ENCODE assay signal across 23 cellular contexts in genomic region chr1:189970331-189971230, GRCh38.
DNase-seq lines count a peak whose midpoint lies in the region; ATAC-seq and TF ChIP-seq lines count a peak whose summit lies in the region.
"Had no signal": no experiment of that assay in that cellular context is flagged by ENCODE, and none has a peak within 500 bp of the region (broad histone marks: within the 10 kb centered on the region; RNA-seq: fewer than 3 reads in every experiment).

No MANE protein-coding gene starts in this region.

- H3K27ac ChIP-seq in SK-N-SH (ENCODE audit: low read depth in 2 of 2, low read length in 1 of 2) (no peak overlapping the region), hepatocyte (peak overlapping the region; percentile 74), PC-3 (ENCODE audit: low read length) (no peak overlapping the region)
- H3K27ac ChIP-seq: right atrium auricular region, SJCRH30, tibial artery had no signal

- H3K79me2 ChIP-seq in SK-N-SH (ENCODE audit: insufficient read depth) (no peaks in the 10 kb centered on the region), hepatocyte (no peaks in the 10 kb centered on the region), PC-3 (ENCODE audit: low read length) (no peaks in the 10 kb centered on the region)

- no peak overlapping the region for H2AFZ ChIP-seq in SK-N-SH (ENCODE audit: low read depth)
- no peak overlapping the region for H2AFZ ChIP-seq in hepatocyte
- no peak overlapping the region for H2AFZ ChIP-seq in PC-3 (ENCODE audit: low read length)

- 69% methylated on average over 2 of the region's 2 CpGs for WGBS in SK-N-SH (ENCODE audit: low lambda C conversion rate)
- WGBS in hepatocyte (ENCODE audit: low lambda C conversion rate, missing lambda C conversion rate) = 14% methylated on average over 2 of the region's 2 CpGs

- no TSS peak for BruUV-seq in PC-3 (replicated peaks; lab: Mats Ljungman, UMichigan)

- intact Hi-C loops in PC-3 (cut with micrococcal nuclease) = no loop called here

- H3K4me3 ChIP-seq in SK-N-SH (ENCODE audit: low read depth in 2 of 2, low read length in 1 of 2) (no peak overlapping the region), hepatocyte (no peak overlapping the region), PC-3 (ENCODE audit: low read length) (no peak overlapping the region)
- H3K4me3 ChIP-seq: right atrium auricular region, SJCRH30, tibial artery had no signal

- ATAC-seq in SK-N-SH treated with all-trans-retinoic acid at 6 μM for 48 hours = no peak; the same call in 2 of the 3 replicates
- ATAC-seq in GM21619 (IDR thresholded peaks at IDR 0.05; ENCODE audit: unreplicated experiment) = no peak
- no peak; the same call in 1 of the 2 replicates for ATAC-seq in PC-3
- ATAC-seq: activated T-cell treated with anti-CD3 and anti-CD28 coated beads, Interleukin-2, amount 50 U/mL, for 72 hours; HepG2; Panc1 had no signal

- H3K4me2 ChIP-seq in SK-N-SH (no peak overlapping the region), hepatocyte (no peak overlapping the region), PC-3 (ENCODE audit: low read length) (no peak overlapping the region)

- H3K4me1 ChIP-seq in SK-N-SH (ENCODE audit: control insufficient read depth in 1 of 2, insufficient read depth in 2 of 2, low read depth in 1 of 2, low read length in 1 of 2) = no peaks in the 10 kb centered on the region
- peaks cover 7% of the 10 kb centered on the region for H3K4me1 ChIP-seq in hepatocyte (ENCODE audit: insufficient read depth)
- H3K4me1 ChIP-seq in PC-3 (ENCODE audit: insufficient read depth, low read length) = no peaks in the 10 kb centered on the region
- H3K4me1 ChIP-seq: right atrium auricular region, SJCRH30, tibial artery had no signal

- H3K9me3 ChIP-seq in SK-N-SH (no peaks in the 10 kb centered on the region; the same call in 1 of the 2 replicates), hepatocyte (ENCODE audit: low read depth) (no peaks in the 10 kb centered on the region), PC-3 (ENCODE audit: low read length) (no peaks in the 10 kb centered on the region)
- H3K9me3 ChIP-seq: SJCRH30, tibial artery had no signal

- no peak for DNase-seq in SK-N-SH
- DNase-seq in NCI-H2227 treated with DMSO at 0.1 percent for 48 hours (lab: John Stamatoyannopoulos, UW) = peak; percentile 64
- no peak for DNase-seq in hepatocyte (ENCODE audit: low spot score)
- DNase-seq in NAMALWA (ENCODE audit: low spot score) = no peak
- DNase-seq in stimulated activated CD4-positive, alpha-beta T cell treated with anti-CD3 and anti-CD28 coated beads, Interleukin-2, amount 100 ng/mL, for 48 hours = no peak
- no peak for DNase-seq in PC-3
- DNase-seq: activated CD4-positive, alpha-beta T cell treated with anti-CD3 and anti-CD28 coated beads, Interleukin-2, amount 10 ng/mL, durations not matched to agents 24 days and 14 days; activated naive CD4-positive, alpha-beta T cell treated with anti-CD3 and anti-CD28 coated beads, Interleukin-2, amount 10 ng/mL, durations not matched to agents 7 days and 5 days; activated T-cell treated with anti-CD3 and anti-CD28 coated beads, Interleukin-2, amount 50 U/mL, for 72 hours; aorta; central memory CD4-positive, alpha-beta T cell; dermis blood vessel endothelial cell; foreskin fibroblast; NCI-H1105; NCI-H2171 treated with DMSO at 0.1 percent for 48 hours; SJCRH30; stimulated activated CD4-positive, alpha-beta T cell treated with anti-CD3 and anti-CD28 coated beads, Interleukin-4, amount 100 ng/mL, for 4 hours; tibial artery had no signal

- no peak for TF ChIP-seq EP300 in SK-N-SH (IDR thresholded peaks at IDR 0.05; ENCODE audit: borderline replicate concordance in 1 of 2, low read depth in 1 of 2, low read length in 1 of 2)

- H3K27me3 ChIP-seq in SK-N-SH (ENCODE audit: insufficient read depth) (no peaks in the 10 kb centered on the region), hepatocyte (no peaks in the 10 kb centered on the region), PC-3 (ENCODE audit: low read length) (no peaks in the 10 kb centered on the region)
- H3K27me3 ChIP-seq: right atrium auricular region, SJCRH30, tibial artery had no signal

- TF ChIP-seq RAD21 in SK-N-SH (IDR thresholded peaks at IDR 0.05; ENCODE audit: low read length) = no peak

- H4K20me1 ChIP-seq in SK-N-SH (ENCODE audit: insufficient read depth) (no peaks in the 10 kb centered on the region), hepatocyte (ENCODE audit: insufficient read depth, poor library complexity, severe bottlenecking) (no peaks in the 10 kb centered on the region), PC-3 (ENCODE audit: low read length) (no peaks in the 10 kb centered on the region)

- TF ChIP-seq CTCF in SK-N-SH (IDR thresholded peaks at IDR 0.05) (no peak), hepatocyte (IDR thresholded peaks at IDR 0.05; ENCODE audit: poor library complexity) (no peak), PC-3 (conservative IDR thresholded peaks at IDR 0.05; ENCODE audit: low read depth, low read length) (no peak)

- no peaks in the 10 kb centered on the region for H3F3A ChIP-seq in SK-N-SH (replicated peaks; ENCODE audit: insufficient read depth)
- no peaks in the 10 kb centered on the region for H3F3A ChIP-seq in PC-3 (ENCODE audit: low read length, unreplicated experiment)

- H3K9me2 ChIP-seq in SK-N-SH (no peaks in the 10 kb centered on the region), hepatocyte (replicated peaks; ENCODE audit: insufficient read depth) (no peaks in the 10 kb centered on the region), PC-3 (replicated peaks; ENCODE audit: low read length) (no peaks in the 10 kb centered on the region)

- no peak overlapping the region for H3K9ac ChIP-seq in SK-N-SH
- no peak overlapping the region for H3K9ac ChIP-seq in PC-3 (ENCODE audit: low read length)

- CTCF ChIA-PET in SK-N-SH (lab: Yijun Ruan, JAX) = interaction anchor here (0.6 kb wide), 1 partner anchor 763 kb away, joined by 3 read pairs; no protein-coding TSS in a partner anchor
- CTCF ChIA-PET in PC-3 (lab: Charles Lee) = no interaction called here

- H3K36me3 ChIP-seq in SK-N-SH (replicated peaks in 1 of 2; ENCODE audit: control insufficient read depth in 1 of 2, insufficient read depth in 2 of 2, low read length in 1 of 2) (no peaks in the 10 kb centered on the region), hepatocyte (replicated peaks; ENCODE audit: insufficient read depth, low read depth) (no peaks in the 10 kb centered on the region), PC-3 (ENCODE audit: low read depth, low read length) (no peaks in the 10 kb centered on the region)
- H3K36me3 ChIP-seq: right atrium auricular region, SJCRH30, tibial artery had no signal

- POLR2A ChIA-PET in SK-N-SH (lab: Yijun Ruan, JAX) = interaction anchor here (0.7 kb wide), 1 partner anchor 151 kb away, joined by 3 read pairs; no protein-coding TSS in a partner anchor
- POLR2A ChIA-PET in PC-3 (lab: Charles Lee; ENCODE audit: unreplicated experiment) = no interaction called here

TF ChIP-seq in SK-N-SH treated with all-trans-retinoic acid at 6 μM for 48 hours, 23 proteins besides CTCF, POLR2A, EP300 and RAD21:
- TF ChIP-seq ISL1 (CRISPR knock-in tag; IDR thresholded peaks at IDR 0.05) (peak; percentile 92), ZFP30 (CRISPR knock-in tag; IDR thresholded peaks at IDR 0.05) (no peak), ESRRG (CRISPR knock-in tag; IDR thresholded peaks at IDR 0.05) (no peak), TOX (CRISPR knock-in tag; IDR thresholded peaks at IDR 0.05; ENCODE audit: borderline replicate concordance) (peak; percentile 23; the same call in 1 of the 2 replicates), ARNTL (CRISPR knock-in tag; IDR thresholded peaks at IDR 0.05; ENCODE audit: borderline replicate concordance, low read depth) (no peak)
TF ChIP-seq in SK-N-SH treated with all-trans-retinoic acid at 6 μM for 48 hours: peak in this region for 2.

TF ChIP-seq in SK-N-SH, 30 proteins besides CTCF, POLR2A, EP300 and RAD21:
- TF ChIP-seq SIN3A (IDR thresholded peaks at IDR 0.05; ENCODE audit: borderline replicate concordance, low read depth, low read length) (no peak), MXI1 (IDR thresholded peaks at IDR 0.05; ENCODE audit: low read depth, low read length) (no peak)
